ENCODE assay signal across 20 cellular contexts in the genomic region with DNA sequence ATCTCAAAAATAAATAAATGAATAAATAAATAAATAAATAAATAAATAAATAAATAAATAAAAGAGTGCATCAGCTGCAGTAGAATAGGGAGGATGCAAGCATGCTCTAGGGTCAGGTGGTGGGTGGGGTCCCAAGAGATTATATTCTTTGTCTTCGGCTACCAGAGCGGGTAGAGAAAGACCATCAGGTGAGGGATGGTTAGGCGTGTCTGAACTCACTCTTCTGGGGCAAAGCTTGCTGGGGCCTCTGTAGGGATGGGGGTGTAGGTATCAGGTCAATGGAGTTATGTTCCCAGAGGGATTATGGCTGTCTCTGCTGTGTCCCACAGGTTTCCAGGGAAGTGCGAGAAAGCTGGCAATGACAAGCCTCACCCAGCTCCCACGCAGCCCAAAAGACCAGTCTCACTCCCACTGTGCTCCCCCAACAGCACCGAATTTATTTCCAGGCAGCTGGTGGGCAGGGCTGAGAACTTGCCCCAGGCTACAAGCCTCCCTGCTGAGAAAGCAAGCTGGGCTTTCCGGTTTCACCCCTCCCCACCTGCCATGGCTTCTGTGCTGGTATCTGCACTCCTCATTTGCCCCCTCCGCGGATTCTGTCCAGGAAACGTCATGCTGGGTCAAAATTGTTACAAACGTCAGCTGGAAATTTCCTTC.
DNase-seq lines count a peak whose midpoint lies in the region; ATAC-seq and TF ChIP-seq lines count a peak whose summit lies in the region.
"Had no signal": no experiment of that assay in that cellular context is flagged by ENCODE, and none has a peak within 500 bp of the region (broad histone marks: within the 10 kb centered on the region; RNA-seq: fewer than 3 reads in every experiment).

No MANE protein-coding gene starts in this region.

- ATAC-seq in mucosa of descending colon = no peak
- ATAC-seq: left colon had no signal

- no peaks in the 10 kb centered on the region for H3K27me3 Mint-ChIP-seq in neural crest cell (ENCODE audit: low read depth)
- no peaks in the 10 kb centered on the region for H3K27me3 Mint-ChIP-seq in activated T-cell treated with anti-CD3 and anti-CD28 coated beads, Interleukin-2, amount 50 U/mL, for 24 hours
- H3K27me3 Mint-ChIP-seq: dendritic cell treated with granulocyte-macrophage colony-stimulating factor and Interleukin-4, amounts not matched to agents 40 ng/mL and 50 ng/mL, for 4 days had no signal

- POLR2A ChIA-PET in GM10248 (lab: Yijun Ruan, JAX) = no interaction called here

- H3K4me1 ChIP-seq in mucosa of descending colon (ENCODE audit: low read depth) = no peaks in the 10 kb centered on the region
- H3K4me1 ChIP-seq: esophagus squamous epithelium, prostate gland, vagina had no signal

- H3K36me3 Mint-ChIP-seq in neural crest cell (ENCODE audit: low read depth) = peaks cover 6% of the 10 kb centered on the region
- H3K36me3 Mint-ChIP-seq in activated T-cell treated with anti-CD3 and anti-CD28 coated beads, Interleukin-2, amount 50 U/mL, for 24 hours (ENCODE audit: low read depth) = no peaks in the 10 kb centered on the region

- no peaks in the 10 kb centered on the region for H3K9me3 ChIP-seq in mucosa of descending colon
- H3K9me3 ChIP-seq: prostate gland, vagina had no signal

- H3K27ac Mint-ChIP-seq in neural crest cell (ENCODE audit: unreplicated experiment) = peak overlapping the region; percentile 2
- no peak overlapping the region for H3K27ac Mint-ChIP-seq in activated T-cell treated with anti-CD3 and anti-CD28 coated beads, Interleukin-2, amount 50 U/mL, for 24 hours
- H3K27ac Mint-ChIP-seq: dendritic cell treated with granulocyte-macrophage colony-stimulating factor and Interleukin-4, amounts not matched to agents 40 ng/mL and 50 ng/mL, for 4 days had no signal

- DNase-seq in COR-L47 (lab: John Stamatoyannopoulos, UW) (peak; percentile 62), NCI-H2081 treated with DMSO at 0.1 percent for 48 hours (lab: John Stamatoyannopoulos, UW) (peak; percentile 34), ecto neural progenitor cell (ENCODE audit: low spot score) (peak; percentile 60), neural crest cell (ENCODE audit: low read depth, low spot score) (no peak), GM10248 (ENCODE audit: extremely low spot score) (no peak), mucosa of descending colon (no peak)
- DNase-seq in activated T-cell treated with anti-CD3 and anti-CD28 coated beads, Interleukin-2, amount 50 U/mL, for 24 hours = no peak
- no peak for DNase-seq in stimulated activated CD4-positive, alpha-beta T cell treated with anti-CD3 and anti-CD28 coated beads, Interleukin-4, amount 100 ng/mL, for 4 hours
- DNase-seq: activated CD4-positive, alpha-beta T cell treated with anti-CD3 and anti-CD28 coated beads, Interleukin-2, amount 50 U/mL, for 1 hour; activated naive CD4-positive, alpha-beta T cell treated with anti-CD3 and anti-CD28 coated beads, Interleukin-2, amount 50 U/mL, for 16 hours; esophagus squamous epithelium; GF-D8; Karpas-422; left colon; NCI-H1436; NCI-H510A; stomach had no signal

- peaks cover 15% of the 10 kb centered on the region for H3K9me3 Mint-ChIP-seq in neural crest cell
- peaks cover 18% of the 10 kb centered on the region for H3K9me3 Mint-ChIP-seq in activated T-cell treated with anti-CD3 and anti-CD28 coated beads, Interleukin-2, amount 50 U/mL, for 24 hours

- CTCF ChIA-PET in GM10248 (lab: Yijun Ruan, JAX) = interaction anchor here (0.7 to 1.3 kb wide), 3 partner anchors 11 to 23 kb away, joined by 3 to 4 read pairs (median 3); no protein-coding TSS in a partner anchor

- H3K4me1 Mint-ChIP-seq in neural crest cell = peaks cover 11% of the 10 kb centered on the region
- no peaks in the 10 kb centered on the region for H3K4me1 Mint-ChIP-seq in activated T-cell treated with anti-CD3 and anti-CD28 coated beads, Interleukin-2, amount 50 U/mL, for 24 hours (ENCODE audit: low read depth)

- intact Hi-C loops in mucosa of descending colon (cut with DNase I, micrococcal nuclease) = no loop called here

- H3K4me3 Mint-ChIP-seq in neural crest cell = no peak overlapping the region
- H3K4me3 Mint-ChIP-seq in activated T-cell treated with anti-CD3 and anti-CD28 coated beads, Interleukin-2, amount 50 U/mL, for 24 hours = no peak overlapping the region
- H3K4me3 Mint-ChIP-seq: dendritic cell treated with granulocyte-macrophage colony-stimulating factor and Interleukin-4, amounts not matched to agents 40 ng/mL and 50 ng/mL, for 4 days had no signal

- no peak for TF ChIP-seq CTCF in neural crest cell (conservative IDR thresholded peaks at IDR 0.05)
- no peak for TF ChIP-seq CTCF in GM10248 (IDR thresholded peaks at IDR 0.05; ENCODE audit: control extremely low read depth, extremely low read depth, low read depth, missing control alignments)
- no peak for TF ChIP-seq CTCF in mucosa of descending colon (IDR thresholded peaks at IDR 0.05)

- no peaks in the 10 kb centered on the region for H3K36me3 ChIP-seq in mucosa of descending colon (ENCODE audit: low read depth)
- H3K36me3 ChIP-seq: esophagus squamous epithelium, prostate gland, stomach, vagina had no signal

- H3K4me3 ChIP-seq in mucosa of descending colon = no peak overlapping the region
- H3K4me3 ChIP-seq: esophagus squamous epithelium, prostate gland, stomach, vagina had no signal

Comparison
In these comparisons a context has a peak if more than half of its experiments do, and no peak if none do; other contexts are left out.
1. DNase-seq: peak in COR-L47 (single experiment), NCI-H2081 treated with DMSO at 0.1 percent for 48 hours (single experiment) and ecto neural progenitor cell (single experiment); none in neural crest cell (single experiment), activated T-cell treated with anti-CD3 and anti-CD28 coated beads, Interleukin-2, amount 50 U/mL, for 24 hours (single experiment), GM10248 (single experiment), stimulated activated CD4-positive, alpha-beta T cell treated with anti-CD3 and anti-CD28 coated beads, Interleukin-4, amount 100 ng/mL, for 4 hours (0 of 2) and mucosa of descending colon (0 of 3).